In the genomic region with DNA sequence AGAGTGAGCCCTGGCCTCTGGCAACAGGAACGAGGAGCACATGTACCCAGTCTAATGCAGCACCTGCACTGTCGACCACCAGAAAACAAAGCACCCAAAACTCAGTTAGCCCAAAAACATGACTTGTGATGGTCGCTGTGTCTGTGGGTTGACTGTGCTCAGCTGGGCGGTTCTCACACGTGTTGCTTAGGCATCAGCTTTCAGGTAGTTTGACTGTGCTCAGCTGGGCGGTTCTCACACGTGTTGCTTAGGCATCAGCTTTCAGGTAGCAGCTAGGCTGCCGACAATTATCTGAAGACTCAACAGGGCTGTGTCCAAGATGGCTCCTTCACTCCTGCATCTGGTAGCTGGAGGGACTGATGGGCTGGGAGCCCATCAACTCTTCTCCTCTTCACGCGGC, we compare ENCODE assay signal across 30 cellular contexts. TPM values are rescaled to one million over a fixed set of nuclear protein-coding genes. Genes with fewer than 3 reads are reported as not detected.
"Had no signal": no experiment of that assay in that cellular context is flagged by ENCODE, and none has a peak within 500 bp of the region (broad histone marks: within the 10 kb centered on the region; RNA-seq: fewer than 3 reads in every experiment).

No MANE protein-coding gene starts in this region.

- DNase-seq: activated CD4-positive, alpha-beta memory T cell treated with anti-CD3 and anti-CD28 coated beads for 36 hours; activated CD4-positive, alpha-beta T cell treated with anti-CD3 and anti-CD28 coated beads, Interleukin-2, amount 10 ng/mL, durations not matched to agents 7 days and 5 days; activated CD8-positive, alpha-beta memory T cell treated with anti-CD3 and anti-CD28 coated beads, Interleukin-2, amount 50 U/mL, for 4 hours; activated effector memory CD4-positive, alpha-beta T cell treated with anti-CD3 and anti-CD28 coated beads, Interleukin-2, amount 50 U/mL, for 16 hours; activated naive CD4-positive, alpha-beta T cell; activated naive CD4-positive, alpha-beta T cell treated with anti-CD3 and anti-CD28 coated beads, Interleukin-2, amount 50 U/mL, for 16 hours; activated naive CD8-positive, alpha-beta T cell treated with anti-CD3 and anti-CD28 coated beads for 36 hours; activated T-cell treated with anti-CD3 and anti-CD28 coated beads, Interleukin-2, amount 50 U/mL, for 48 hours; amniotic stem cell; aorta; brain microvascular endothelial cell; Karpas-422; NCI-H1092; NCI-H187; NCI-H2029 treated with DMSO at 0.1 percent for 48 hours; NCI-H2107; NCI-H226; NCI-H446 treated with DMSO at 0.1 percent for 48 hours; NCI-H524; SHP77 treated with DMSO at 0.1 percent for 48 hours; SK-N-SH had no signal

- H3K36me3 ChIP-seq: brain microvascular endothelial cell, cardiac muscle cell, SJSA1 had no signal

- ATAC-seq: Panc1 had no signal

- H3K9me3 Mint-ChIP-seq: central memory CD8-positive, alpha-beta T cell; T-helper 2 cell treated with Interferon-gamma antibody and Interleukin-4, amounts not matched to agents 5 μg/mL and 100 μg/mL, for 36 hours had no signal

- H3K27ac ChIP-seq: brain microvascular endothelial cell, cardiac muscle cell, SJSA1 had no signal

- H3K27ac Mint-ChIP-seq: activated CD4-positive, alpha-beta memory T cell treated with anti-CD3 and anti-CD28 coated beads for 36 hours; activated CD4-positive, alpha-beta T cell treated with anti-CD3 and anti-CD28 coated beads, Interleukin-2, amount 10 ng/mL, durations not matched to agents 7 days and 5 days; activated naive CD8-positive, alpha-beta T cell treated with anti-CD3 and anti-CD28 coated beads for 36 hours; T-helper 1 cell treated with Interleukin-12 subunit alpha and Interleukin-12 subunit beta and Interleukin-4 antibody, amounts not matched to agents 30 μg/mL and 1 μg/mL, for 36 hours; T-helper 2 cell treated with Interferon-gamma antibody and Interleukin-4, amounts not matched to agents 5 μg/mL and 100 μg/mL, for 36 hours had no signal

- H3K9ac ChIP-seq: SK-N-SH had no signal

- H3K4me2 ChIP-seq: SK-N-SH had no signal

- H3K4me3 Mint-ChIP-seq: activated CD4-positive, alpha-beta memory T cell treated with anti-CD3 and anti-CD28 coated beads for 36 hours; activated CD4-positive, alpha-beta T cell treated with anti-CD3 and anti-CD28 coated beads, Interleukin-2, amount 10 ng/mL, durations not matched to agents 7 days and 5 days; activated naive CD8-positive, alpha-beta T cell treated with anti-CD3 and anti-CD28 coated beads for 36 hours; central memory CD8-positive, alpha-beta T cell; T-helper 1 cell treated with Interleukin-12 subunit alpha and Interleukin-12 subunit beta and Interleukin-4 antibody, amounts not matched to agents 30 μg/mL and 1 μg/mL, for 36 hours; T-helper 2 cell treated with Interferon-gamma antibody and Interleukin-4, amounts not matched to agents 5 μg/mL and 100 μg/mL, for 36 hours had no signal

- H3K4me3 ChIP-seq: cardiac muscle cell, SJSA1 had no signal

- H3K36me3 Mint-ChIP-seq: activated CD4-positive, alpha-beta memory T cell treated with anti-CD3 and anti-CD28 coated beads for 36 hours had no signal

- H3K9me3 ChIP-seq: SK-N-SH had no signal

RNA-seq across cellular contexts. Expression of a gene that starts 1.2 kb away (rescaled TPM):
- total RNA-seq: activated CD4-positive, alpha-beta memory T cell treated with anti-CD3 and anti-CD28 coated beads for 36 hours; activated CD4-positive, alpha-beta T cell treated with anti-CD3 and anti-CD28 coated beads, Interleukin-2, amount 10 ng/mL, durations not matched to agents 7 days and 5 days; activated naive CD8-positive, alpha-beta T cell treated with anti-CD3 and anti-CD28 coated beads for 36 hours; cardiac muscle cell; chondrocyte; MCF 10A; RPMI7951; SJSA1 had no signal

RNA-seq across cellular contexts. Expression of a gene that starts 7.0 kb away (rescaled TPM):
- total RNA-seq: activated CD4-positive, alpha-beta memory T cell treated with anti-CD3 and anti-CD28 coated beads for 36 hours; activated CD4-positive, alpha-beta T cell treated with anti-CD3 and anti-CD28 coated beads, Interleukin-2, amount 10 ng/mL, durations not matched to agents 7 days and 5 days; activated naive CD8-positive, alpha-beta T cell treated with anti-CD3 and anti-CD28 coated beads for 36 hours; cardiac muscle cell; chondrocyte; MCF 10A; RPMI7951; SJSA1 had no signal
